In genomic region chr17:28185658-28186057, GRCh38 we compare ENCODE assay signal across 5 cellular contexts.
"Had no signal": no experiment of that assay in that cellular context is flagged by ENCODE, and none has a peak within 500 bp of the region (broad histone marks: within the 10 kb centered on the region; RNA-seq: fewer than 3 reads in every experiment).

No MANE protein-coding gene starts in this region.

- H3K4me3 Mint-ChIP-seq: IgD-negative memory B cell had no signal

- H3K4me3 ChIP-seq: K562 had no signal

- ATAC-seq: K562 had no signal

- H3K27ac ChIP-seq: HL-60 had no signal

- FAIRE-seq: HTR-8/SVneo, K562 had no signal

- H3K27ac Mint-ChIP-seq: IgD-negative memory B cell had no signal

- DNase-seq: KBM-7 had no signal

- H3K27me3 Mint-ChIP-seq: IgD-negative memory B cell had no signal

- H3K9me3 Mint-ChIP-seq: IgD-negative memory B cell had no signal
